19 cellular contexts compared by ENCODE assay signal in genomic region chr20:47400685-47401084, GRCh38. TPM values are rescaled to one million over a fixed set of nuclear protein-coding genes. Genes with fewer than 3 reads are reported as not detected.
DNase-seq lines count a peak whose midpoint lies in the region; ATAC-seq and TF ChIP-seq lines count a peak whose summit lies in the region.
"Had no signal": no experiment of that assay in that cellular context is flagged by ENCODE, and none has a peak within 500 bp of the region (broad histone marks: within the 10 kb centered on the region; RNA-seq: fewer than 3 reads in every experiment).

No MANE protein-coding gene starts in this region.

- no peaks in the 10 kb centered on the region for H3K27me3 Mint-ChIP-seq in activated T-cell treated with anti-CD3 and anti-CD28 coated beads, Interleukin-2, amount 50 U/mL, for 4 hours (ENCODE audit: low read depth)
- H3K27me3 Mint-ChIP-seq in activated T-cell treated with anti-CD3 and anti-CD28 coated beads, Interleukin-2, amount 50 U/mL, for 24 hours, result no peaks in the 10 kb centered on the region
- H3K27me3 Mint-ChIP-seq in stimulated activated naive CD8-positive, alpha-beta T cell treated with anti-CD3 and anti-CD28 coated beads, Interleukin-15, amount 100 ng/mL, for 72 hours, result no peaks in the 10 kb centered on the region
- H3K27me3 Mint-ChIP-seq: naive thymus-derived CD8-positive, alpha-beta T cell; type B pancreatic cell had no signal

- POLR2A ChIA-PET in HEK293 (lab: Yijun Ruan, JAX), result no interaction called here

- H2AK5ac ChIP-seq in trophoblast cell (ENCODE audit: low read length), result no peak overlapping the region

- no peak overlapping the region for H3K27ac Mint-ChIP-seq in activated T-cell treated with anti-CD3 and anti-CD28 coated beads, Interleukin-2, amount 50 U/mL, for 24 hours
- H3K27ac Mint-ChIP-seq in stimulated activated naive CD8-positive, alpha-beta T cell treated with anti-CD3 and anti-CD28 coated beads, Interleukin-15, amount 100 ng/mL, for 72 hours, result no peak overlapping the region
- H3K27ac Mint-ChIP-seq: naive thymus-derived CD8-positive, alpha-beta T cell; type B pancreatic cell had no signal

- H2BK12ac ChIP-seq in trophoblast cell (ENCODE audit: low read length), result no peak overlapping the region

- H3K14ac ChIP-seq in trophoblast cell (ENCODE audit: low read length), result no peak overlapping the region

- H3K36me3 Mint-ChIP-seq in activated T-cell treated with anti-CD3 and anti-CD28 coated beads, Interleukin-2, amount 50 U/mL, for 4 hours (ENCODE audit: insufficient read depth), result no peaks in the 10 kb centered on the region
- no peaks in the 10 kb centered on the region for H3K36me3 Mint-ChIP-seq in activated T-cell treated with anti-CD3 and anti-CD28 coated beads, Interleukin-2, amount 50 U/mL, for 24 hours (ENCODE audit: low read depth)
- H3K36me3 Mint-ChIP-seq: naive thymus-derived CD8-positive, alpha-beta T cell; type B pancreatic cell had no signal

- TF ChIP-seq CTCF in HEK293 (tag by site-specific recombination; IDR thresholded peaks at IDR 0.05), result no peak

- H2BK120ac ChIP-seq in trophoblast cell (ENCODE audit: insufficient read depth, low read length, poor library complexity), result no peak overlapping the region

- whole genome bisulfite sequencing in trophoblast cell (ENCODE audit: extremely low coverage, insufficient coverage, insufficient read length), result no CpG with 5 or more reads among the region's 5 CpGs

- CTCF ChIA-PET in HEK293 (lab: Yijun Ruan, JAX), result interaction anchor here (2.4 kb wide), 1 partner anchor 17 kb away, joined by 7 read pairs; no protein-coding TSS in a partner anchor

- no peak overlapping the region for H4K8ac ChIP-seq in trophoblast cell (ENCODE audit: low read depth, low read length)

- peak; percentile 32 to 37 for ATAC-seq in activated T-cell treated with anti-CD3 and anti-CD28 coated beads, Interleukin-2, amount 50 U/mL, for 4 hours
- no peak for ATAC-seq in stimulated activated naive CD8-positive, alpha-beta T cell treated with anti-CD3 and anti-CD28 coated beads, Interleukin-15, amount 100 ng/mL, for 72 hours
- ATAC-seq: left ventricle myocardium superior; naive thymus-derived CD8-positive, alpha-beta T cell had no signal

- no peak overlapping the region for H4K12ac ChIP-seq in trophoblast cell (ENCODE audit: low read depth, low read length)

- H3K4me3 ChIP-seq in HEK293 (ENCODE audit: low read depth, low read length), result no peak overlapping the region
- no peak overlapping the region for H3K4me3 ChIP-seq in trophoblast cell (ENCODE audit: low read depth, low read length)
- H3K4me3 ChIP-seq: ascending aorta, coronary artery, esophagus squamous epithelium had no signal

- H3K79me1 ChIP-seq in trophoblast cell (ENCODE audit: low read length), result peaks cover 1% of the 10 kb centered on the region

- H4K91ac ChIP-seq in trophoblast cell (ENCODE audit: low read depth, low read length), result no peak overlapping the region

- no peaks in the 10 kb centered on the region for H3K79me2 ChIP-seq in trophoblast cell (ENCODE audit: control insufficient read depth, insufficient read depth, low read length, poor library complexity)

- no peaks in the 10 kb centered on the region for H3K27me3 ChIP-seq in trophoblast cell (ENCODE audit: insufficient read depth, low read length)
- H3K27me3 ChIP-seq: ascending aorta, esophagus squamous epithelium had no signal

- H2BK5ac ChIP-seq in trophoblast cell (ENCODE audit: low read depth, low read length, poor library complexity), result no peak overlapping the region

- DNase-seq in activated T-cell treated with anti-CD3 and anti-CD28 coated beads, Interleukin-2, amount 50 U/mL, for 4 hours, result no peak
- no peak for DNase-seq in activated T-cell treated with anti-CD3 and anti-CD28 coated beads, Interleukin-2, amount 50 U/mL, for 24 hours
- DNase-seq in SK-N-DZ (ENCODE audit: low spot score) (peak; percentile 76), iPS-NIHi7 (ENCODE audit: extremely low spot score) (peak; percentile 28), trophoblast cell (no peak), middle frontal gyrus (ENCODE audit: extremely low spot score, low spot score) (no peak)
- no peak for DNase-seq in stimulated activated naive CD8-positive, alpha-beta T cell treated with anti-CD3 and anti-CD28 coated beads, Interleukin-15, amount 100 ng/mL, for 72 hours
- DNase-seq: activated CD4-positive, alpha-beta T cell treated with anti-CD3 and anti-CD28 coated beads for 1 hour; AML-193; EL; esophagus squamous epithelium; left ventricle myocardium superior; naive thymus-derived CD8-positive, alpha-beta T cell; NCI-H2029; stimulated activated CD8-positive, alpha-beta memory T cell treated with anti-CD3 and anti-CD28 coated beads, Interleukin-4, amount 100 ng/mL, for 48 hours had no signal

- no peaks in the 10 kb centered on the region for H3K36me3 ChIP-seq in HEK293 (ENCODE audit: control insufficient read depth in 2 of 2, insufficient read depth in 1 of 2, low read length in 2 of 2)
- H3K36me3 ChIP-seq in trophoblast cell (ENCODE audit: control insufficient read depth in 1 of 2, insufficient read depth in 2 of 2, low read length in 2 of 2), result no peaks in the 10 kb centered on the region
- H3K36me3 ChIP-seq: ascending aorta, esophagus squamous epithelium had no signal

- H3K9me3 ChIP-seq in HEK293 (ENCODE audit: control insufficient read depth, insufficient read depth, low read depth, low read length) (no peaks in the 10 kb centered on the region), trophoblast cell (ENCODE audit: insufficient read depth, low read depth, low read length) (no peaks in the 10 kb centered on the region)
- H3K9me3 ChIP-seq: ascending aorta had no signal

- H3K4me1 Mint-ChIP-seq in activated T-cell treated with anti-CD3 and anti-CD28 coated beads, Interleukin-2, amount 50 U/mL, for 4 hours (ENCODE audit: low read depth), result peaks cover 4% of the 10 kb centered on the region
- peaks cover 3% of the 10 kb centered on the region for H3K4me1 Mint-ChIP-seq in activated T-cell treated with anti-CD3 and anti-CD28 coated beads, Interleukin-2, amount 50 U/mL, for 24 hours (ENCODE audit: low read depth)
- H3K4me1 Mint-ChIP-seq in stimulated activated naive CD8-positive, alpha-beta T cell treated with anti-CD3 and anti-CD28 coated beads, Interleukin-15, amount 100 ng/mL, for 72 hours, result peaks cover 15% of the 10 kb centered on the region

- no peaks in the 10 kb centered on the region for H3K9me3 Mint-ChIP-seq in activated T-cell treated with anti-CD3 and anti-CD28 coated beads, Interleukin-2, amount 50 U/mL, for 4 hours
- peaks cover 5% of the 10 kb centered on the region for H3K9me3 Mint-ChIP-seq in activated T-cell treated with anti-CD3 and anti-CD28 coated beads, Interleukin-2, amount 50 U/mL, for 24 hours
- H3K9me3 Mint-ChIP-seq in stimulated activated naive CD8-positive, alpha-beta T cell treated with anti-CD3 and anti-CD28 coated beads, Interleukin-15, amount 100 ng/mL, for 72 hours, result no peaks in the 10 kb centered on the region
- H3K9me3 Mint-ChIP-seq: naive thymus-derived CD8-positive, alpha-beta T cell; type B pancreatic cell had no signal

- no peak overlapping the region for H3K23ac ChIP-seq in trophoblast cell (ENCODE audit: low read length)

- H3K9ac ChIP-seq in trophoblast cell (ENCODE audit: low read length), result no peak overlapping the region

- H3K4me1 ChIP-seq in HEK293 (ENCODE audit: control insufficient read depth, insufficient read depth, low read length) (no peaks in the 10 kb centered on the region), trophoblast cell (ENCODE audit: control insufficient read depth in 1 of 2, insufficient read depth in 2 of 2, low read length in 2 of 2) (no peaks in the 10 kb centered on the region)
- H3K4me1 ChIP-seq: esophagus squamous epithelium had no signal

- no peak overlapping the region for H3K18ac ChIP-seq in trophoblast cell (ENCODE audit: low read length)

- no peak overlapping the region for H2AFZ ChIP-seq in trophoblast cell (ENCODE audit: insufficient read depth, low read length, poor library complexity)

- H3K4me3 Mint-ChIP-seq in activated T-cell treated with anti-CD3 and anti-CD28 coated beads, Interleukin-2, amount 50 U/mL, for 4 hours, result no peak overlapping the region
- no peak overlapping the region for H3K4me3 Mint-ChIP-seq in activated T-cell treated with anti-CD3 and anti-CD28 coated beads, Interleukin-2, amount 50 U/mL, for 24 hours
- no peak overlapping the region for H3K4me3 Mint-ChIP-seq in stimulated activated naive CD8-positive, alpha-beta T cell treated with anti-CD3 and anti-CD28 coated beads, Interleukin-15, amount 100 ng/mL, for 72 hours
- H3K4me3 Mint-ChIP-seq: naive thymus-derived CD8-positive, alpha-beta T cell; type B pancreatic cell had no signal

- no peak overlapping the region for H3K4me2 ChIP-seq in trophoblast cell (ENCODE audit: low read length)

- H3K4ac ChIP-seq in trophoblast cell (ENCODE audit: low read depth, low read length), result no peak overlapping the region

- H3K27ac ChIP-seq in HEK293 (ENCODE audit: extremely low read depth, low read depth, low read length) (no peak overlapping the region), trophoblast cell (ENCODE audit: low read depth, low read length) (no peak overlapping the region)
- H3K27ac ChIP-seq: ascending aorta, coronary artery, esophagus squamous epithelium had no signal

TF ChIP-seq in HEK293, 187 proteins besides CTCF, POLR2A, EP300 and RAD21 (continues in another document):
- TF ChIP-seq SP2 (tag by site-specific recombination; IDR thresholded peaks at IDR 0.05) (0 out of 2 replicates have a peak, but pooled peaks have one; percentile 17), ZNF362 (tag by site-specific recombination; IDR thresholded peaks at IDR 0.05) (no peak)

RNA-seq across cellular contexts. Expression of gene ZMYND8, which starts 44.2 kb away (rescaled TPM):
- total RNA-seq in activated T-cell treated with anti-CD3 and anti-CD28 coated beads, Interleukin-2, amount 50 U/mL, for 4 hours, result 10 to 100 TPM; 15.6 to 18.7 (median 17.5) TPM
- polyA plus RNA-seq in SK-N-DZ (2014; cell fraction: cytosol; rRNA removed), result 44.5 and 55.5 TPM in 2 replicates
- 49.4 and 91.3 TPM in 2 replicates for polyA plus RNA-seq in SK-N-DZ (2014; cell fraction: nucleus; rRNA removed)
- polyA plus RNA-seq in trophoblast cell (2013), result 44.5 and 45.1 TPM in 2 replicates

Comparison
In these comparisons a context has a peak if more than half of its experiments do, and no peak if none do; other contexts are left out.
1. DNase-seq: peak in SK-N-DZ (single experiment) and iPS-NIHi7 (single experiment); none in activated T-cell treated with anti-CD3 and anti-CD28 coated beads, Interleukin-2, amount 50 U/mL, for 4 hours (single experiment), activated T-cell treated with anti-CD3 and anti-CD28 coated beads, Interleukin-2, amount 50 U/mL, for 24 hours (single experiment), trophoblast cell (0 of 2), middle frontal gyrus (single experiment) and stimulated activated naive CD8-positive, alpha-beta T cell treated with anti-CD3 and anti-CD28 coated beads, Interleukin-15, amount 100 ng/mL, for 72 hours (0 of 2).